Comparison of ENCODE assay signal across 12 cellular contexts in genomic region chr14:89317051-89317691, GRCh38.
DNase-seq lines count a peak whose midpoint lies in the region; ATAC-seq, FAIRE-seq and TF ChIP-seq lines count a peak whose summit lies in the region.
"Had no signal": no experiment of that assay in that cellular context is flagged by ENCODE, and none has a peak within 500 bp of the region (broad histone marks: within the 10 kb centered on the region; RNA-seq: fewer than 3 reads in every experiment).

No MANE protein-coding gene starts in this region.

- TF ChIP-seq CTCF in smooth muscle cell (IDR thresholded peaks at IDR 0.05; ENCODE audit: borderline replicate concordance, insufficient read depth, poor library complexity, severe bottlenecking) (no peak), body of pancreas (IDR thresholded peaks at IDR 0.05) (no peak)

- 85% methylated on average over 4 of the region's 4 CpGs for WGBS in smooth muscle cell (ENCODE audit: low lambda C conversion rate)
- 90 to 96% methylated on average over 4 of the region's 4 CpGs for WGBS in body of pancreas, 2 donors

- no peak for TF ChIP-seq POLR2A in body of pancreas (IDR thresholded peaks at IDR 0.05)

- no peak for ATAC-seq in activated T-cell treated with anti-CD3 and anti-CD28 coated beads, Interleukin-2, amount 50 U/mL, for 72 hours (replicated peaks in 1 of 2)
- peak; percentile 91 for ATAC-seq in GM21825 (IDR thresholded peaks at IDR 0.05; ENCODE audit: unreplicated experiment)
- ATAC-seq in HG03378 (IDR thresholded peaks at IDR 0.05; ENCODE audit: unreplicated experiment) = peak; percentile 86
- no peak for ATAC-seq in body of pancreas

- H3K4me2 ChIP-seq in smooth muscle cell = no peak overlapping the region

- H3K9me3 ChIP-seq in smooth muscle cell (replicated peaks; ENCODE audit: low read depth) = no peaks in the 10 kb centered on the region
- no peaks in the 10 kb centered on the region for H3K9me3 ChIP-seq in body of pancreas

- H2AFZ ChIP-seq in smooth muscle cell (ENCODE audit: low read depth) = no peak overlapping the region

- peaks cover 10 to 27% of the 10 kb centered on the region in 2 donors for H3K36me3 Mint-ChIP-seq in activated T-cell treated with anti-CD3 and anti-CD28 coated beads, Interleukin-2, amount 50 U/mL, for 72 hours (ENCODE audit: insufficient read depth in 2 of 2)

- peaks cover 13% of the 10 kb centered on the region for H3K79me2 ChIP-seq in smooth muscle cell (ENCODE audit: low read depth)

- no peak overlapping the region for H3K4me3 Mint-ChIP-seq in activated T-cell treated with anti-CD3 and anti-CD28 coated beads, Interleukin-2, amount 50 U/mL, for 72 hours

- H3K27ac ChIP-seq in smooth muscle cell (ENCODE audit: low read depth) (peak overlapping the region; percentile 4), body of pancreas (no peak overlapping the region)

- no peak for DNase-seq in activated T-cell treated with anti-CD3 and anti-CD28 coated beads, Interleukin-2, amount 50 U/mL, for 72 hours
- no peak for DNase-seq in activated T-cell treated with anti-CD3 and anti-CD28 coated beads, Interleukin-2, amount 50 U/mL, for 1 hour
- no peak for DNase-seq in smooth muscle cell (lab: John Stamatoyannopoulos, UW; ENCODE audit: unreplicated experiment)
- DNase-seq in body of pancreas = no peak
- DNase-seq in HTR-8/SVneo (ENCODE audit: insufficient read length, low spot score) = no peak
- no peak for DNase-seq in cerebellar cortex (ENCODE audit: low spot score)
- DNase-seq: amniotic stem cell, erythroblast, NCI-H1436 had no signal

- FAIRE-seq in HTR-8/SVneo (lab: Jason Lieb, UNC) = no peak
- FAIRE-seq: islet of Langerhans had no signal

- H3K4me3 ChIP-seq in smooth muscle cell (no peak overlapping the region), body of pancreas (no peak overlapping the region)

- no peaks in the 10 kb centered on the region for H3K4me1 ChIP-seq in smooth muscle cell (ENCODE audit: low read depth)
- no peaks in the 10 kb centered on the region for H3K4me1 ChIP-seq in body of pancreas

- peaks cover 4% of the 10 kb centered on the region for H3F3A ChIP-seq in smooth muscle cell (ENCODE audit: low read depth)

- H3K27me3 Mint-ChIP-seq in activated T-cell treated with anti-CD3 and anti-CD28 coated beads, Interleukin-2, amount 50 U/mL, for 72 hours (ENCODE audit: low read depth) = no peaks in the 10 kb centered on the region

- H4K20me1 ChIP-seq in smooth muscle cell (ENCODE audit: low read depth) = peaks cover 24% of the 10 kb centered on the region

- H3K9me3 Mint-ChIP-seq in activated T-cell treated with anti-CD3 and anti-CD28 coated beads, Interleukin-2, amount 50 U/mL, for 72 hours = peaks cover 0 to 15% of the 10 kb centered on the region in 2 donors

- H3K27me3 ChIP-seq in smooth muscle cell (ENCODE audit: low read depth) = no peaks in the 10 kb centered on the region
- no peaks in the 10 kb centered on the region for H3K27me3 ChIP-seq in body of pancreas

- intact Hi-C loops in body of pancreas (cut with DNase I) = no loop called here

- peaks cover 48% of the 10 kb centered on the region for H3K4me1 Mint-ChIP-seq in activated T-cell treated with anti-CD3 and anti-CD28 coated beads, Interleukin-2, amount 50 U/mL, for 72 hours (ENCODE audit: low read depth)

- H3K9ac ChIP-seq in smooth muscle cell (ENCODE audit: low read depth) = no peak overlapping the region

- H3K27ac Mint-ChIP-seq in activated T-cell treated with anti-CD3 and anti-CD28 coated beads, Interleukin-2, amount 50 U/mL, for 72 hours = peak overlapping the region; percentile 52

- no peaks in the 10 kb centered on the region for H3K36me3 ChIP-seq in smooth muscle cell (ENCODE audit: low read depth)
- H3K36me3 ChIP-seq in body of pancreas (replicated peaks in 1 of 2; ENCODE audit: insufficient read depth in 1 of 2, low read depth in 2 of 2) = no peaks in the 10 kb centered on the region

Comparison
In these comparisons a context has a peak if more than half of its experiments do, and no peak if none do; other contexts are left out.
1. ATAC-seq: peak in GM21825 (single experiment) and HG03378 (single experiment); none in activated T-cell treated with anti-CD3 and anti-CD28 coated beads, Interleukin-2, amount 50 U/mL, for 72 hours (0 of 2) and body of pancreas (single experiment).